8 cellular contexts compared by ENCODE assay signal in genomic region chr17:45948881-45949624, GRCh38. TPM values are rescaled to one million over a fixed set of nuclear protein-coding genes. Genes with fewer than 3 reads are reported as not detected.
DNase-seq lines count a peak whose midpoint lies in the region; TF ChIP-seq lines count a peak whose summit lies in the region.

No MANE protein-coding gene starts in this region.

- H3K27ac ChIP-seq in SJCRH30 = no peak overlapping the region
- H3K27ac ChIP-seq in osteoblast (ENCODE audit: low read depth, low read length) = no peak overlapping the region
- no peak overlapping the region for H3K27ac ChIP-seq in testis

- peak overlapping the region; percentile 65 for H3K4me3 Mint-ChIP-seq in activated naive CD4-positive, alpha-beta T cell treated with anti-CD3 and anti-CD28 coated beads, Interleukin-2, amount 50 U/mL, for 24 hours
- no peak overlapping the region for H3K4me3 Mint-ChIP-seq in glutamatergic neuron (ENCODE audit: unreplicated experiment)

- H3K36me3 Mint-ChIP-seq in activated naive CD4-positive, alpha-beta T cell treated with anti-CD3 and anti-CD28 coated beads, Interleukin-2, amount 50 U/mL, for 24 hours = no peaks in the 10 kb centered on the region
- no peaks in the 10 kb centered on the region for H3K36me3 Mint-ChIP-seq in glutamatergic neuron (ENCODE audit: unreplicated experiment)

- peaks cover 4% of the 10 kb centered on the region; the same call in 1 of the 2 replicates for H3K27me3 ChIP-seq in SJCRH30
- H3K27me3 ChIP-seq in osteoblast (ENCODE audit: insufficient read depth, low read length) = peaks cover 22% of the 10 kb centered on the region
- no peaks in the 10 kb centered on the region for H3K27me3 ChIP-seq in testis

- H3K4me2 ChIP-seq in osteoblast (ENCODE audit: insufficient read depth, low read length) = peak overlapping the region; percentile 76

- intact Hi-C loops in testis (cut with DNase I; ENCODE audit: low total_unique reads) = no loop called here

- WGBS in testis, 2 donors = 6 to 8% methylated on average over 22 to 34 of the region's 34 CpGs

- no peaks in the 10 kb centered on the region for H3K4me1 ChIP-seq in SJCRH30
- H3K4me1 ChIP-seq in osteoblast (ENCODE audit: insufficient read depth, low read length) = no peaks in the 10 kb centered on the region
- H3K4me1 ChIP-seq in testis = no peaks in the 10 kb centered on the region

- H3K27me3 Mint-ChIP-seq in activated naive CD4-positive, alpha-beta T cell treated with anti-CD3 and anti-CD28 coated beads, Interleukin-2, amount 50 U/mL, for 24 hours = peaks cover 14% of the 10 kb centered on the region
- H3K27me3 Mint-ChIP-seq in glutamatergic neuron (ENCODE audit: unreplicated experiment) = peaks cover 2% of the 10 kb centered on the region

- TF ChIP-seq POLR2A in testis (IDR thresholded peaks at IDR 0.05) = no peak

- H3K36me3 ChIP-seq in SJCRH30 = no peaks in the 10 kb centered on the region
- no peaks in the 10 kb centered on the region for H3K36me3 ChIP-seq in osteoblast (ENCODE audit: insufficient read depth, low read length)
- H3K36me3 ChIP-seq in testis (ENCODE audit: low read depth, missing control alignments) = no peaks in the 10 kb centered on the region

- no peaks in the 10 kb centered on the region for H3K79me2 ChIP-seq in osteoblast (ENCODE audit: insufficient read depth, low read length)

- H3K4me1 Mint-ChIP-seq in activated naive CD4-positive, alpha-beta T cell treated with anti-CD3 and anti-CD28 coated beads, Interleukin-2, amount 50 U/mL, for 24 hours = no peaks in the 10 kb centered on the region
- peaks cover 3% of the 10 kb centered on the region for H3K4me1 Mint-ChIP-seq in glutamatergic neuron (ENCODE audit: low read depth, unreplicated experiment)

- DNase-seq in AG08396 (ENCODE audit: low spot score) (peak; percentile 92), HCEC 1CT (peak; percentile 52), SJCRH30 (peak; percentile 49 to 64), glutamatergic neuron (peak; percentile 84), osteoblast (ENCODE audit: insufficient read length, low spot score, missing footprints) (peak; percentile 97), testis (peak; percentile 82), NCI-H1417 (lab: John Stamatoyannopoulos, UW) (no peak)

- no peaks in the 10 kb centered on the region for H4K20me1 ChIP-seq in osteoblast (ENCODE audit: insufficient read depth, low read length)

- H2AFZ ChIP-seq in osteoblast (ENCODE audit: low read length) = peak overlapping the region; percentile 65

- H3K9me3 ChIP-seq in SJCRH30 (replicated peaks) (no peaks in the 10 kb centered on the region), osteoblast (ENCODE audit: low read depth, low read length) (no peaks in the 10 kb centered on the region), testis (no peaks in the 10 kb centered on the region)

- H3K27ac Mint-ChIP-seq in activated naive CD4-positive, alpha-beta T cell treated with anti-CD3 and anti-CD28 coated beads, Interleukin-2, amount 50 U/mL, for 24 hours = no peak overlapping the region
- H3K27ac Mint-ChIP-seq in glutamatergic neuron (ENCODE audit: unreplicated experiment) = no peak overlapping the region

- H3K9me3 Mint-ChIP-seq in activated naive CD4-positive, alpha-beta T cell treated with anti-CD3 and anti-CD28 coated beads, Interleukin-2, amount 50 U/mL, for 24 hours = no peaks in the 10 kb centered on the region
- peaks cover 1% of the 10 kb centered on the region for H3K9me3 Mint-ChIP-seq in glutamatergic neuron (ENCODE audit: unreplicated experiment)

- H3K4me3 ChIP-seq in SJCRH30 (peak overlapping the region; percentile 27), osteoblast (ENCODE audit: insufficient read depth, low read length) (peak overlapping the region; percentile 58), testis (peak overlapping the region in 1 of 2 donors; percentile 35)

- peak; percentile 53 for TF ChIP-seq CTCF in glutamatergic neuron (IDR thresholded peaks at IDR 0.05; ENCODE audit: partially characterized antibody, unreplicated experiment)
- TF ChIP-seq CTCF in osteoblast (IDR thresholded peaks at IDR 0.05; ENCODE audit: extremely low read depth, low read depth, low read length) = peak; percentile 65
- TF ChIP-seq CTCF in testis (IDR thresholded peaks at IDR 0.05) = peak in 2 of 3 experiments; percentile 54 to 70

RNA-seq across cellular contexts. Expression of gene STH, which starts 50.0 kb away (rescaled TPM):
- total RNA-seq in SJCRH30 (2014; rRNA removed; shearing (Covaris generic)) = 0.43 TPM in 1 of 2 replicates, not detected in the other
- 4.1 TPM for total RNA-seq in glutamatergic neuron (ENCODE audit: unreplicated experiment)
- total RNA-seq in osteoblast = not detected in 2 replicates
- 1 to 10 TPM in 1 of 2 donors, not detected in 1; 1.3 TPM for total RNA-seq in testis
- polyA plus RNA-seq in testis (ENCODE audit: insufficient read depth, low read depth, low replicate concordance) = not detected

RNA-seq across cellular contexts. Expression of gene MAPT, which starts 54.7 kb away (rescaled TPM):
- 1.1 and 1.8 TPM in 2 replicates for total RNA-seq in SJCRH30 (2014; rRNA removed; shearing (Covaris generic))
- total RNA-seq in glutamatergic neuron (ENCODE audit: unreplicated experiment) (123 TPM), osteoblast (0.29 and 0.36 TPM in 2 replicates), testis (1 to 10 TPM; 5.0 to 6.1 TPM)
- polyA plus RNA-seq in testis (ENCODE audit: insufficient read depth, low read depth, low replicate concordance) = 100 TPM

Comparison
In these comparisons a context has a peak if more than half of its experiments do, and no peak if none do; other contexts are left out.
1. DNase-seq: peak in AG08396 (single experiment), HCEC 1CT (single experiment), SJCRH30 (2 of 2), glutamatergic neuron (single experiment), osteoblast (single experiment) and testis (single experiment); none in NCI-H1417 (0 of 3).
2. RNA of gene MAPT, which starts 54.7 kb away (total RNA-seq): 123 TPM in glutamatergic neuron (single experiment); 5.0 to 6.1 TPM in testis, 1.1 to 1.8 TPM in SJCRH30 and 0.29 to 0.36 TPM in osteoblast; every median in the first group is over 10 times any median in the second.
3. Peak in every context shown above with its lines, with median percentiles within 50 percentile points of each other: CTCF ChIP-seq.